13 cellular contexts compared by ENCODE assay signal in genomic region chr10:13338337-13339128, GRCh38. TPM values are rescaled to one million over a fixed set of nuclear protein-coding genes. Genes with fewer than 3 reads are reported as not detected.
A peak's percentile ranks its signal among the peaks of the same experiment; 100 is the strongest.
DNase-seq lines count a peak whose midpoint lies in the region; ATAC-seq and TF ChIP-seq lines count a peak whose summit lies in the region.
"Had no signal": no experiment of that assay in that cellular context is flagged by ENCODE, and none has a peak within 500 bp of the region (broad histone marks: within the 10 kb centered on the region; RNA-seq: fewer than 3 reads in every experiment).

No MANE protein-coding gene starts in this region.

- H3F3A ChIP-seq in GM23338 (replicated peaks; ENCODE audit: low read depth) = peaks cover 65% of the 10 kb centered on the region
- no peaks in the 10 kb centered on the region for H3F3A ChIP-seq in PC-9 (ENCODE audit: insufficient read depth, low read depth)

- H3K4me2 ChIP-seq in GM23338 = peak overlapping the region; percentile 1; the same call in 1 of the 2 replicates
- H3K4me2 ChIP-seq in PC-9 = no peak overlapping the region

- peaks cover 75% of the 10 kb centered on the region for H3K36me3 ChIP-seq in GM23338 (ENCODE audit: insufficient read depth)
- H3K36me3 ChIP-seq in colonic mucosa = no peaks in the 10 kb centered on the region
- H3K36me3 ChIP-seq in PC-9 (ENCODE audit: low read depth) = no peaks in the 10 kb centered on the region

- H3K27ac ChIP-seq in GM23338 (ENCODE audit: low read depth) = peak overlapping the region; percentile 29
- peak overlapping the region; percentile 7 for H3K27ac ChIP-seq in colonic mucosa
- no peak overlapping the region for H3K27ac ChIP-seq in PC-9
- H3K27ac ChIP-seq: brain microvascular endothelial cell, thoracic aorta had no signal

- H3K4me3 ChIP-seq in GM23338 (no peak overlapping the region), colonic mucosa (no peak overlapping the region), PC-9 (no peak overlapping the region)
- H3K4me3 ChIP-seq: thoracic aorta had no signal

- H3K9me2 ChIP-seq in GM23338 (ENCODE audit: insufficient read depth) = no peaks in the 10 kb centered on the region
- H3K9me2 ChIP-seq in PC-9 (ENCODE audit: insufficient read depth) = no peaks in the 10 kb centered on the region

- intact Hi-C loops in colonic mucosa (cut with DNase I) = no loop called here
- intact Hi-C loops in left ventricle myocardium superior (cut with micrococcal nuclease) = no loop called here
- intact Hi-C loops in PC-9 (cut with micrococcal nuclease; ENCODE audit: unreplicated experiment) = no loop called here

- peak overlapping the region; percentile 23; the same call in 1 of the 2 replicates for H3K27ac Mint-ChIP-seq in GM23338
- peak overlapping the region; percentile 9 for H3K27ac Mint-ChIP-seq in stimulated activated naive B cell treated with anti-CD40 and anti-IgM and Interleukin-4, amounts not matched to agents 10 μg/mL and 1 μg/mL and 100 μg/mL, for 72 hours

- H2AFZ ChIP-seq in GM23338 (no peak overlapping the region), PC-9 (no peak overlapping the region)

- peaks cover 11% of the 10 kb centered on the region for H3K27me3 Mint-ChIP-seq in GM23338 (ENCODE audit: insufficient read depth, low read depth, poor library complexity)
- H3K27me3 Mint-ChIP-seq in stimulated activated naive B cell treated with anti-CD40 and anti-IgM and Interleukin-4, amounts not matched to agents 10 μg/mL and 1 μg/mL and 100 μg/mL, for 72 hours = no peaks in the 10 kb centered on the region

- BruUV-seq in PC-9 (replicated peaks; lab: Mats Ljungman, UMichigan) = no TSS peak

- H3K9me3 ChIP-seq in colonic mucosa = no peaks in the 10 kb centered on the region
- H3K9me3 ChIP-seq in PC-9 (ENCODE audit: insufficient read depth, low read depth) = no peaks in the 10 kb centered on the region
- H3K9me3 ChIP-seq: thoracic aorta had no signal

- H3K36me3 Mint-ChIP-seq in GM23338 (ENCODE audit: low read depth) = peaks cover 99% of the 10 kb centered on the region
- H3K36me3 Mint-ChIP-seq in stimulated activated naive B cell treated with anti-CD40 and anti-IgM and Interleukin-4, amounts not matched to agents 10 μg/mL and 1 μg/mL and 100 μg/mL, for 72 hours = peaks cover 21 to 42% of the 10 kb centered on the region in 2 donors

- ATAC-seq in GM23338 (no peak), left ventricle myocardium superior (peak; percentile 70)
- ATAC-seq in stimulated activated naive B cell treated with anti-CD40 and anti-IgM and Interleukin-4, amounts not matched to agents 10 μg/mL and 1 μg/mL and 100 μg/mL, for 72 hours (replicated peaks) = no peak
- ATAC-seq: sciatic nerve had no signal

- peak overlapping the region; percentile 13; the same call in 1 of the 3 replicates for H3K4me3 Mint-ChIP-seq in GM23338
- H3K4me3 Mint-ChIP-seq in stimulated activated naive B cell treated with anti-CD40 and anti-IgM and Interleukin-4, amounts not matched to agents 10 μg/mL and 1 μg/mL and 100 μg/mL, for 72 hours = no peak overlapping the region

- peak overlapping the region in 1 of 2 donors; percentile 59 for H3K9ac ChIP-seq in colonic mucosa (ENCODE audit: low read depth in 2 of 2, low read length in 2 of 2)

- H4K20me1 ChIP-seq in GM23338 (replicated peaks; ENCODE audit: insufficient read depth) (peaks cover 73% of the 10 kb centered on the region), PC-9 (ENCODE audit: insufficient read depth) (no peaks in the 10 kb centered on the region)

- no peak for TF ChIP-seq CTCF in GM23338 (conservative IDR thresholded peaks at IDR 0.05; ENCODE audit: low read depth in 2 of 2)
- no peak for TF ChIP-seq CTCF in colonic mucosa (IDR thresholded peaks at IDR 0.05)
- TF ChIP-seq CTCF in PC-9 (conservative IDR thresholded peaks at IDR 0.05) = no peak

- H3K9me3 Mint-ChIP-seq in GM23338 = no peaks in the 10 kb centered on the region
- H3K9me3 Mint-ChIP-seq in stimulated activated naive B cell treated with anti-CD40 and anti-IgM and Interleukin-4, amounts not matched to agents 10 μg/mL and 1 μg/mL and 100 μg/mL, for 72 hours = no peaks in the 10 kb centered on the region

- no peak for DNase-seq in GM23338 (ENCODE audit: low spot score)
- DNase-seq in colonic mucosa = peak; percentile 39
- no peak for DNase-seq in left ventricle myocardium superior
- DNase-seq in stimulated activated naive B cell treated with anti-CD40 and anti-IgM and Interleukin-4, amounts not matched to agents 10 μg/mL and 1 μg/mL and 100 μg/mL, for 72 hours = no peak
- no peak for DNase-seq in putamen (ENCODE audit: low spot score)
- no peak for DNase-seq in NCI-H2107 (lab: John Stamatoyannopoulos, UW)
- no peak for DNase-seq in mesenteric fat pad (ENCODE audit: low spot score)
- no peak for DNase-seq in PC-9
- DNase-seq: activated CD4-positive, alpha-beta T cell treated with anti-CD3 and anti-CD28 coated beads, Interleukin-2, amount 50 U/mL, for 1 hour; brain microvascular endothelial cell; T-helper 1 cell had no signal

- POLR2A ChIA-PET in PC-9 (lab: Charles Lee; ENCODE audit: unreplicated experiment) = no interaction called here

- H3K4me1 ChIP-seq in GM23338 (ENCODE audit: insufficient read depth) = peaks cover 57% of the 10 kb centered on the region
- peaks cover 7% of the 10 kb centered on the region for H3K4me1 ChIP-seq in colonic mucosa
- no peaks in the 10 kb centered on the region for H3K4me1 ChIP-seq in PC-9 (replicated peaks; ENCODE audit: insufficient read depth)

- peaks cover 45% of the 10 kb centered on the region for H3K4me1 Mint-ChIP-seq in GM23338
- H3K4me1 Mint-ChIP-seq in stimulated activated naive B cell treated with anti-CD40 and anti-IgM and Interleukin-4, amounts not matched to agents 10 μg/mL and 1 μg/mL and 100 μg/mL, for 72 hours = peaks cover 18 to 47% of the 10 kb centered on the region in 2 donors

- H3K27me3 ChIP-seq in GM23338 (ENCODE audit: insufficient read depth) (no peaks in the 10 kb centered on the region), colonic mucosa (no peaks in the 10 kb centered on the region), PC-9 (ENCODE audit: insufficient read depth, low read depth) (no peaks in the 10 kb centered on the region)
- H3K27me3 ChIP-seq: brain microvascular endothelial cell had no signal

- CTCF ChIA-PET in PC-9 (lab: Charles Lee) = no interaction called here

- H3K79me2 ChIP-seq in GM23338 (replicated peaks; ENCODE audit: insufficient read depth) = peaks cover 100% of the 10 kb centered on the region
- H3K79me2 ChIP-seq in PC-9 (ENCODE audit: low read depth) = 0 out of 2 replicates have a peak, but pooled peaks cover 6% of the 10 kb centered on the region

TF ChIP-seq in GM23338, 12 proteins besides CTCF, POLR2A, EP300 and RAD21 (continues in another document):
- TF ChIP-seq NANOG (IDR thresholded peaks at IDR 0.05; ENCODE audit: borderline replicate concordance) = no peak
- no peak for TF ChIP-seq CREB1 (CRISPR knock-in tag; IDR thresholded peaks at IDR 0.05; ENCODE audit: low read depth)
- no peak for TF ChIP-seq STAT1 (IDR thresholded peaks at IDR 0.05; ENCODE audit: unreplicated experiment)
- no peak for TF ChIP-seq EZH2 (IDR thresholded peaks at IDR 0.05; ENCODE audit: low read depth, unreplicated experiment)
- no peak for TF ChIP-seq JUNB (IDR thresholded peaks at IDR 0.05; ENCODE audit: unreplicated experiment)
- no peak for TF ChIP-seq ZNF114 (CRISPR knock-in tag; IDR thresholded peaks at IDR 0.05)
- no peak for TF ChIP-seq POLR2AphosphoS5 (IDR thresholded peaks at IDR 0.05; ENCODE audit: low read depth)

RNA-seq across cellular contexts. Expression of gene SEPHS1, which starts 9.6 kb away (rescaled TPM):
- 609 and 662 TPM in 2 replicates for total RNA-seq in GM23338 (2014; rRNA removed; shearing (Covaris generic))
- 260 and 274 TPM in 2 replicates for polyA plus RNA-seq in GM23338 (2016; fragmentation: Nextera tagmentation; extraction: Ambion mirVana)
- 10 to 100 TPM; 34.4 to 51.3 TPM for total RNA-seq in colonic mucosa
- 27.8 TPM for total RNA-seq in left ventricle myocardium superior
- 38.0 TPM for total RNA-seq in mesenteric fat pad
- total RNA-seq in PC-9 (2021) = 49.9 and 63.0 TPM in 2 replicates

RNA-seq across cellular contexts. Expression of gene PHYH, which starts 38.7 kb away (rescaled TPM):
- 10.9 and 17.9 TPM in 2 replicates for total RNA-seq in GM23338 (2014; rRNA removed; shearing (Covaris generic))
- polyA plus RNA-seq in GM23338 (2016; fragmentation: Nextera tagmentation; extraction: Ambion mirVana) = 25.7 and 29.8 TPM in 2 replicates
- total RNA-seq in colonic mucosa (10 to 100 TPM; 35.6 to 62.1 TPM), left ventricle myocardium superior (177 TPM), mesenteric fat pad (44.1 TPM), PC-9 (2021) (15.3 and 16.5 TPM in 2 replicates)
